In the genomic region with DNA sequence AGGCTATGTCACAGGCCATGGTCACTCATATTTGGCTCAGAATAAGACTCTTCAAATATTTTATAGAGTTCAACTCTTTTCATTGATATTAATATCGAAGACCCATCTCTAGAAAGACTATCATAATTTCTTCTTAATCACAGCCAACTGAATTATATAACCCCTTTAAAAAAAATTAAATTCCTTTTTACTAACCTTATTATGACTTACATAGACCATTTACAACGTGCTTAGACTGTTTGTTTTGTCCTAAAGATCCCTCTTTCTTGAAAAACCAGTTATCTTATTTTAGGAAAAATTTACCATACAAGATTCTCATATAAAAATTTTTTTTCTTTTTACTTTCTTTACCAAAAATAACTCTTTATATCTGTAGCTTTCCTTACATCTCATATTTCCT, we compare ENCODE assay signal across 18 cellular contexts.
"Had no signal": no experiment of that assay in that cellular context is flagged by ENCODE, and none has a peak within 500 bp of the region (broad histone marks: within the 10 kb centered on the region; RNA-seq: fewer than 3 reads in every experiment).

No MANE protein-coding gene starts in this region.

- H3K9me3 ChIP-seq: esophagus muscularis mucosa, gastroesophageal sphincter, neutrophil, sigmoid colon had no signal

- H3K36me3 ChIP-seq: esophagus muscularis mucosa, gastroesophageal sphincter, neutrophil, sigmoid colon had no signal

- H3K4me1 ChIP-seq: sigmoid colon had no signal

- H3K4me3 ChIP-seq: esophagus muscularis mucosa, gastroesophageal sphincter, lung, sigmoid colon, skin epidermis had no signal

- H3K27me3 ChIP-seq: esophagus muscularis mucosa, gastroesophageal sphincter, neutrophil, sigmoid colon had no signal

- ATAC-seq: gastroesophageal sphincter, left colon, left ventricle myocardium superior had no signal

- DNase-seq: effector memory CD4-positive, alpha-beta T cell; glutamatergic neuron; left colon; left ventricle myocardium superior; mesenchymal stem cell; naive B cell; nephron progenitor cell; posterior cingulate gyrus; sigmoid colon; stimulated activated CD4-positive, alpha-beta T cell treated with anti-CD3 and anti-CD28 coated beads, Interleukin-2, amount 100 ng/mL, for 48 hours; stimulated activated naive CD4-positive, alpha-beta T cell treated with Interleukin-2 at 50 U/mL for 16 hours; trophoblast cell had no signal

- H3K27ac ChIP-seq: epithelial cell of prostate, esophagus muscularis mucosa, gastroesophageal sphincter, neutrophil, sigmoid colon, skin epidermis had no signal
